In genomic region chr7:29471444-29472138, GRCh38 we compare ENCODE assay signal across 1 cellular context.
TF ChIP-seq lines count a peak whose summit lies in the region.

No MANE protein-coding gene starts in this region.

TF ChIP-seq in HepG2, 621 proteins besides CTCF, POLR2A, EP300 and RAD21 (continued from another document and continues in another):
- TF ChIP-seq ZNF614 (CRISPR knock-in tag; IDR thresholded peaks at IDR 0.05; ENCODE audit: borderline replicate concordance): no peak
- TF ChIP-seq CHD4 (IDR thresholded peaks at IDR 0.05; ENCODE audit: borderline replicate concordance, low read length): no peak
- TF ChIP-seq, protein P1, sequence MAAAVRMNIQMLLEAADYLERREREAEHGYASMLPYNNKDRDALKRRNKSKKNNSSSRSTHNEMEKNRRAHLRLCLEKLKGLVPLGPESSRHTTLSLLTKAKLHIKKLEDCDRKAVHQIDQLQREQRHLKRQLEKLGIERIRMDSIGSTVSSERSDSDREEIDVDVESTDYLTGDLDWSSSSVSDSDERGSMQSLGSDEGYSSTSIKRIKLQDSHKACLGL (CRISPR knock-in tag; IDR thresholded peaks at IDR 0.05): no peak
- TF ChIP-seq CHD2 (IDR thresholded peaks at IDR 0.05; ENCODE audit: low read depth, low read length): no peak
- TF ChIP-seq, protein P2, sequence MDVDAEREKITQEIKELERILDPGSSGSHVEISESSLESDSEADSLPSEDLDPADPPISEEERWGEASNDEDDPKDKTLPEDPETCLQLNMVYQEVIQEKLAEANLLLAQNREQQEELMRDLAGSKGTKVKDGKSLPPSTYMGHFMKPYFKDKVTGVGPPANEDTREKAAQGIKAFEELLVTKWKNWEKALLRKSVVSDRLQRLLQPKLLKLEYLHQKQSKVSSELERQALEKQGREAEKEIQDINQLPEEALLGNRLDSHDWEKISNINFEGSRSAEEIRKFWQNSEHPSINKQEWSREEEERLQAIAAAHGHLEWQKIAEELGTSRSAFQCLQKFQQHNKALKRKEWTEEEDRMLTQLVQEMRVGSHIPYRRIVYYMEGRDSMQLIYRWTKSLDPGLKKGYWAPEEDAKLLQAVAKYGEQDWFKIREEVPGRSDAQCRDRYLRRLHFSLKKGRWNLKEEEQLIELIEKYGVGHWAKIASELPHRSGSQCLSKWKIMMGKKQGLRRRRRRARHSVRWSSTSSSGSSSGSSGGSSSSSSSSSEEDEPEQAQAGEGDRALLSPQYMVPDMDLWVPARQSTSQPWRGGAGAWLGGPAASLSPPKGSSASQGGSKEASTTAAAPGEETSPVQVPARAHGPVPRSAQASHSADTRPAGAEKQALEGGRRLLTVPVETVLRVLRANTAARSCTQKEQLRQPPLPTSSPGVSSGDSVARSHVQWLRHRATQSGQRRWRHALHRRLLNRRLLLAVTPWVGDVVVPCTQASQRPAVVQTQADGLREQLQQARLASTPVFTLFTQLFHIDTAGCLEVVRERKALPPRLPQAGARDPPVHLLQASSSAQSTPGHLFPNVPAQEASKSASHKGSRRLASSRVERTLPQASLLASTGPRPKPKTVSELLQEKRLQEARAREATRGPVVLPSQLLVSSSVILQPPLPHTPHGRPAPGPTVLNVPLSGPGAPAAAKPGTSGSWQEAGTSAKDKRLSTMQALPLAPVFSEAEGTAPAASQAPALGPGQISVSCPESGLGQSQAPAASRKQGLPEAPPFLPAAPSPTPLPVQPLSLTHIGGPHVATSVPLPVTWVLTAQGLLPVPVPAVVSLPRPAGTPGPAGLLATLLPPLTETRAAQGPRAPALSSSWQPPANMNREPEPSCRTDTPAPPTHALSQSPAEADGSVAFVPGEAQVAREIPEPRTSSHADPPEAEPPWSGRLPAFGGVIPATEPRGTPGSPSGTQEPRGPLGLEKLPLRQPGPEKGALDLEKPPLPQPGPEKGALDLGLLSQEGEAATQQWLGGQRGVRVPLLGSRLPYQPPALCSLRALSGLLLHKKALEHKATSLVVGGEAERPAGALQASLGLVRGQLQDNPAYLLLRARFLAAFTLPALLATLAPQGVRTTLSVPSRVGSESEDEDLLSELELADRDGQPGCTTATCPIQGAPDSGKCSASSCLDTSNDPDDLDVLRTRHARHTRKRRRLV (CRISPR knock-in tag; IDR thresholded peaks at IDR 0.05): no peak
- TF ChIP-seq ZNF746 (CRISPR knock-in tag; IDR thresholded peaks at IDR 0.05): no peak
- TF ChIP-seq RFX1 (IDR thresholded peaks at IDR 0.05): peak; percentile 17; the same call in 1 of the 2 replicates
- no peak for TF ChIP-seq ZBTB26 (CRISPR knock-in tag; IDR thresholded peaks at IDR 0.05; ENCODE audit: borderline replicate concordance)
- no peak for TF ChIP-seq ZBTB1 (CRISPR knock-in tag; IDR thresholded peaks at IDR 0.05; ENCODE audit: borderline replicate concordance)
- TF ChIP-seq, protein P3, sequence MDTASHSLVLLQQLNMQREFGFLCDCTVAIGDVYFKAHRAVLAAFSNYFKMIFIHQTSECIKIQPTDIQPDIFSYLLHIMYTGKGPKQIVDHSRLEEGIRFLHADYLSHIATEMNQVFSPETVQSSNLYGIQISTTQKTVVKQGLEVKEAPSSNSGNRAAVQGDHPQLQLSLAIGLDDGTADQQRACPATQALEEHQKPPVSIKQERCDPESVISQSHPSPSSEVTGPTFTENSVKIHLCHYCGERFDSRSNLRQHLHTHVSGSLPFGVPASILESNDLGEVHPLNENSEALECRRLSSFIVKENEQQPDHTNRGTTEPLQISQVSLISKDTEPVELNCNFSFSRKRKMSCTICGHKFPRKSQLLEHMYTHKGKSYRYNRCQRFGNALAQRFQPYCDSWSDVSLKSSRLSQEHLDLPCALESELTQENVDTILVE (CRISPR knock-in tag; IDR thresholded peaks at IDR 0.05): no peak
- TF ChIP-seq ZNF333 (CRISPR knock-in tag; IDR thresholded peaks at IDR 0.05; ENCODE audit: borderline replicate concordance): no peak
- peak; percentile 46; the same call in 1 of the 2 replicates for TF ChIP-seq HNF4A (CRISPR knock-in tag; IDR thresholded peaks at IDR 0.05)
- TF ChIP-seq GATAD2A (CRISPR knock-in tag; IDR thresholded peaks at IDR 0.05): peak; percentile 20; the same call in 1 of the 2 replicates
- TF ChIP-seq, protein P4, sequence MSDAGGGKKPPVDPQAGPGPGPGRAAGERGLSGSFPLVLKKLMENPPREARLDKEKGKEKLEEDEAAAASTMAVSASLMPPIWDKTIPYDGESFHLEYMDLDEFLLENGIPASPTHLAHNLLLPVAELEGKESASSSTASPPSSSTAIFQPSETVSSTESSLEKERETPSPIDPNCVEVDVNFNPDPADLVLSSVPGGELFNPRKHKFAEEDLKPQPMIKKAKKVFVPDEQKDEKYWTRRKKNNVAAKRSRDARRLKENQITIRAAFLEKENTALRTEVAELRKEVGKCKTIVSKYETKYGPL (CRISPR knock-in tag; IDR thresholded peaks at IDR 0.05): no peak
- no peak for TF ChIP-seq ZNF788 (CRISPR knock-in tag; IDR thresholded peaks at IDR 0.05; ENCODE audit: borderline replicate concordance)
- no peak for TF ChIP-seq PREB (CRISPR knock-in tag; IDR thresholded peaks at IDR 0.05)
- no peak for TF ChIP-seq ZNF644 (CRISPR knock-in tag; IDR thresholded peaks at IDR 0.05; ENCODE audit: low read depth)
- no peak for TF ChIP-seq ZNF180 (CRISPR knock-in tag; IDR thresholded peaks at IDR 0.05; ENCODE audit: borderline replicate concordance, low read depth)
- TF ChIP-seq ZNF652 (CRISPR knock-in tag; IDR thresholded peaks at IDR 0.05; ENCODE audit: borderline replicate concordance, low read depth): no peak
- TF ChIP-seq, protein P5, sequence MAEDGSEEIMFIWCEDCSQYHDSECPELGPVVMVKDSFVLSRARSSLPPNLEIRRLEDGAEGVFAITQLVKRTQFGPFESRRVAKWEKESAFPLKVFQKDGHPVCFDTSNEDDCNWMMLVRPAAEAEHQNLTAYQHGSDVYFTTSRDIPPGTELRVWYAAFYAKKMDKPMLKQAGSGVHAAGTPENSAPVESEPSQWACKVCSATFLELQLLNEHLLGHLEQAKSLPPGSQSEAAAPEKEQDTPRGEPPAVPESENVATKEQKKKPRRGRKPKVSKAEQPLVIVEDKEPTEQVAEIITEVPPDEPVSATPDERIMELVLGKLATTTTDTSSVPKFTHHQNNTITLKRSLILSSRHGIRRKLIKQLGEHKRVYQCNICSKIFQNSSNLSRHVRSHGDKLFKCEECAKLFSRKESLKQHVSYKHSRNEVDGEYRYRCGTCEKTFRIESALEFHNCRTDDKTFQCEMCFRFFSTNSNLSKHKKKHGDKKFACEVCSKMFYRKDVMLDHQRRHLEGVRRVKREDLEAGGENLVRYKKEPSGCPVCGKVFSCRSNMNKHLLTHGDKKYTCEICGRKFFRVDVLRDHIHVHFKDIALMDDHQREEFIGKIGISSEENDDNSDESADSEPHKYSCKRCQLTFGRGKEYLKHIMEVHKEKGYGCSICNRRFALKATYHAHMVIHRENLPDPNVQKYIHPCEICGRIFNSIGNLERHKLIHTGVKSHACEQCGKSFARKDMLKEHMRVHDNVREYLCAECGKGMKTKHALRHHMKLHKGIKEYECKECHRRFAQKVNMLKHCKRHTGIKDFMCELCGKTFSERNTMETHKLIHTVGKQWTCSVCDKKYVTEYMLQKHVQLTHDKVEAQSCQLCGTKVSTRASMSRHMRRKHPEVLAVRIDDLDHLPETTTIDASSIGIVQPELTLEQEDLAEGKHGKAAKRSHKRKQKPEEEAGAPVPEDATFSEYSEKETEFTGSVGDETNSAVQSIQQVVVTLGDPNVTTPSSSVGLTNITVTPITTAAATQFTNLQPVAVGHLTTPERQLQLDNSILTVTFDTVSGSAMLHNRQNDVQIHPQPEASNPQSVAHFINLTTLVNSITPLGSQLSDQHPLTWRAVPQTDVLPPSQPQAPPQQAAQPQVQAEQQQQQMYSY (CRISPR knock-in tag; IDR thresholded peaks at IDR 0.05): no peak
- no peak for TF ChIP-seq ZNF775 (CRISPR knock-in tag; IDR thresholded peaks at IDR 0.05; ENCODE audit: borderline replicate concordance)
- TF ChIP-seq MTA1 (CRISPR knock-in tag; IDR thresholded peaks at IDR 0.05; ENCODE audit: borderline replicate concordance): no peak
- TF ChIP-seq IRX3 (CRISPR knock-in tag; IDR thresholded peaks at IDR 0.05; ENCODE audit: borderline replicate concordance, low read depth): no peak
- no peak for TF ChIP-seq ZNF17 (CRISPR knock-in tag; IDR thresholded peaks at IDR 0.05)
- TF ChIP-seq, protein P6, sequence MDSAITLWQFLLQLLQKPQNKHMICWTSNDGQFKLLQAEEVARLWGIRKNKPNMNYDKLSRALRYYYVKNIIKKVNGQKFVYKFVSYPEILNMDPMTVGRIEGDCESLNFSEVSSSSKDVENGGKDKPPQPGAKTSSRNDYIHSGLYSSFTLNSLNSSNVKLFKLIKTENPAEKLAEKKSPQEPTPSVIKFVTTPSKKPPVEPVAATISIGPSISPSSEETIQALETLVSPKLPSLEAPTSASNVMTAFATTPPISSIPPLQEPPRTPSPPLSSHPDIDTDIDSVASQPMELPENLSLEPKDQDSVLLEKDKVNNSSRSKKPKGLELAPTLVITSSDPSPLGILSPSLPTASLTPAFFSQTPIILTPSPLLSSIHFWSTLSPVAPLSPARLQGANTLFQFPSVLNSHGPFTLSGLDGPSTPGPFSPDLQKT (CRISPR knock-in tag; IDR thresholded peaks at IDR 0.05; ENCODE audit: borderline replicate concordance): no peak
- no peak for TF ChIP-seq ZNF605 (CRISPR knock-in tag; IDR thresholded peaks at IDR 0.05)
- TF ChIP-seq MTA3 (CRISPR knock-in tag; IDR thresholded peaks at IDR 0.05): no peak
- TF ChIP-seq ZNF570 (CRISPR knock-in tag; IDR thresholded peaks at IDR 0.05; ENCODE audit: borderline replicate concordance): no peak
- no peak for TF ChIP-seq LRRFIP1 (CRISPR knock-in tag; conservative IDR thresholded peaks at IDR 0.05)
- no peak for TF ChIP-seq ZNF337 (CRISPR knock-in tag; IDR thresholded peaks at IDR 0.05; ENCODE audit: borderline replicate concordance, low read depth)
- TF ChIP-seq ZNF615 (CRISPR knock-in tag; IDR thresholded peaks at IDR 0.05; ENCODE audit: borderline replicate concordance): no peak
- TF ChIP-seq ATRX (CRISPR knock-in tag; IDR thresholded peaks at IDR 0.05; ENCODE audit: borderline replicate concordance): no peak
- TF ChIP-seq, protein P7, sequence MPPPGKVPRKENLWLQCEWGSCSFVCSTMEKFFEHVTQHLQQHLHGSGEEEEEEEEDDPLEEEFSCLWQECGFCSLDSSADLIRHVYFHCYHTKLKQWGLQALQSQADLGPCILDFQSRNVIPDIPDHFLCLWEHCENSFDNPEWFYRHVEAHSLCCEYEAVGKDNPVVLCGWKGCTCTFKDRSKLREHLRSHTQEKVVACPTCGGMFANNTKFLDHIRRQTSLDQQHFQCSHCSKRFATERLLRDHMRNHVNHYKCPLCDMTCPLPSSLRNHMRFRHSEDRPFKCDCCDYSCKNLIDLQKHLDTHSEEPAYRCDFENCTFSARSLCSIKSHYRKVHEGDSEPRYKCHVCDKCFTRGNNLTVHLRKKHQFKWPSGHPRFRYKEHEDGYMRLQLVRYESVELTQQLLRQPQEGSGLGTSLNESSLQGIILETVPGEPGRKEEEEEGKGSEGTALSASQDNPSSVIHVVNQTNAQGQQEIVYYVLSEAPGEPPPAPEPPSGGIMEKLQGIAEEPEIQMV (CRISPR knock-in tag; IDR thresholded peaks at IDR 0.05; ENCODE audit: low read depth): no peak
- TF ChIP-seq LCORL (IDR thresholded peaks at IDR 0.05): no peak
- no peak for TF ChIP-seq LCORL (CRISPR knock-in tag; IDR thresholded peaks at IDR 0.05)
- TF ChIP-seq, protein P8, sequence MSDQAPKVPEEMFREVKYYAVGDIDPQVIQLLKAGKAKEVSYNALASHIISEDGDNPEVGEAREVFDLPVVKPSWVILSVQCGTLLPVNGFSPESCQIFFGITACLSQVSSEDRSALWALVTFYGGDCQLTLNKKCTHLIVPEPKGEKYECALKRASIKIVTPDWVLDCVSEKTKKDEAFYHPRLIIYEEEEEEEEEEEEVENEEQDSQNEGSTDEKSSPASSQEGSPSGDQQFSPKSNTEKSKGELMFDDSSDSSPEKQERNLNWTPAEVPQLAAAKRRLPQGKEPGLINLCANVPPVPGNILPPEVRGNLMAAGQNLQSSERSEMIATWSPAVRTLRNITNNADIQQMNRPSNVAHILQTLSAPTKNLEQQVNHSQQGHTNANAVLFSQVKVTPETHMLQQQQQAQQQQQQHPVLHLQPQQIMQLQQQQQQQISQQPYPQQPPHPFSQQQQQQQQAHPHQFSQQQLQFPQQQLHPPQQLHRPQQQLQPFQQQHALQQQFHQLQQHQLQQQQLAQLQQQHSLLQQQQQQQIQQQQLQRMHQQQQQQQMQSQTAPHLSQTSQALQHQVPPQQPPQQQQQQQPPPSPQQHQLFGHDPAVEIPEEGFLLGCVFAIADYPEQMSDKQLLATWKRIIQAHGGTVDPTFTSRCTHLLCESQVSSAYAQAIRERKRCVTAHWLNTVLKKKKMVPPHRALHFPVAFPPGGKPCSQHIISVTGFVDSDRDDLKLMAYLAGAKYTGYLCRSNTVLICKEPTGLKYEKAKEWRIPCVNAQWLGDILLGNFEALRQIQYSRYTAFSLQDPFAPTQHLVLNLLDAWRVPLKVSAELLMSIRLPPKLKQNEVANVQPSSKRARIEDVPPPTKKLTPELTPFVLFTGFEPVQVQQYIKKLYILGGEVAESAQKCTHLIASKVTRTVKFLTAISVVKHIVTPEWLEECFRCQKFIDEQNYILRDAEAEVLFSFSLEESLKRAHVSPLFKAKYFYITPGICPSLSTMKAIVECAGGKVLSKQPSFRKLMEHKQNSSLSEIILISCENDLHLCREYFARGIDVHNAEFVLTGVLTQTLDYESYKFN (CRISPR knock-in tag; conservative IDR thresholded peaks at IDR 0.05): 0 out of 2 replicates have a peak, but pooled peaks have one; percentile 13
